ENCODE assay signal across 19 cellular contexts in the genomic region with DNA sequence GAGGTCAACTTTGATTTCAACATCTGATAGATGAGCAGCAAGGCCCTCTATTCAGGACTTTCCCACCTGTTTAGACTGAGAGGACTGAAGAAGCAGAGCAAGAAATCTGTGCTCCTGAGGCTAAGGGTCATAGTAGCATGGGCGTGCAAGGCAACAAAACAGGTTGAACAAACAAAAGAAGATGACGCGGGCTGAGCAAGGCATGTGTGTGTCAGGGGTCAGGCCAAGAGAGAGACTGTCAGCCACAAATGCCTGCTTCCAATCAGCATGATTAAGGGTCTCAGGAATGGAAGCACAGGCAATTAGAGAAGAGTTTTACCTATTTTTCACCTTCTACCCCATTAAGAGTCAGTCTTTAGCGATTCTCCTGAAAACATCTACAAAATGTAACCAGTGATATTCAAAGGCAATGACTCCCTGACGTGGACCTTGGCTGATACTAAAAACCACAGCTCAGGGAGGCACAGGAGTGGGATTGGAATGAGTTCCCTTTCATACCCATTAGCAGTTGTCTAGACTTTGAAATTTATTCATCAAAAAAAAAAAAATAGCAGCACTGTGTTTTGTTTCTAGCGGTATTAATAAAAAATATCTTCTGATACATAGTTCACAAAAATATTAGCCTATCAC.
DNase-seq lines count a peak whose midpoint lies in the region; ATAC-seq and TF ChIP-seq lines count a peak whose summit lies in the region.
"Had no signal": no experiment of that assay in that cellular context is flagged by ENCODE, and none has a peak within 500 bp of the region (broad histone marks: within the 10 kb centered on the region; RNA-seq: fewer than 3 reads in every experiment).

No MANE protein-coding gene starts in this region.

- TF ChIP-seq CTCF in mammary epithelial cell (conservative IDR thresholded peaks at IDR 0.05 in 1 of 2, IDR thresholded peaks at IDR 0.05 in 1 of 2; ENCODE audit: extremely low read depth in 1 of 2, insufficient read depth in 1 of 2, low read depth in 1 of 2, low read length in 2 of 2) = no peak
- no peak for TF ChIP-seq CTCF in MCF 10A (IDR thresholded peaks at IDR 0.05; ENCODE audit: unreplicated experiment)
- TF ChIP-seq CTCF in colonic mucosa (IDR thresholded peaks at IDR 0.05) = no peak
- no peak for TF ChIP-seq CTCF in natural killer cell (IDR thresholded peaks at IDR 0.05)

- DNase-seq in mammary epithelial cell (peak; percentile 4), MCF 10A (ENCODE audit: unreplicated experiment) (no peak), colonic mucosa (peak; percentile 62), mucosa of gallbladder (ENCODE audit: low spot score) (peak; percentile 14), cardiac septum (ENCODE audit: low spot score) (no peak), NCI-H510A (lab: John Stamatoyannopoulos, UW) (no peak), natural killer cell (no peak)
- no peak for DNase-seq in activated naive CD4-positive, alpha-beta T cell treated with anti-CD3 and anti-CD28 coated beads, Interleukin-2, amount 50 U/mL, for 16 hours
- DNase-seq: 8988T; activated CD4-positive, CD25-positive, alpha-beta regulatory T cell; amygdala; NCI-H1105 treated with DMSO at 0.1 percent for 48 hours; stimulated activated CD4-positive, alpha-beta T cell treated with anti-CD3 and anti-CD28 coated beads, Interleukin-2, amount 100 ng/mL, for 48 hours had no signal

- H3K4me1 Mint-ChIP-seq in MCF 10A (ENCODE audit: insufficient read depth, unreplicated experiment) (no peaks in the 10 kb centered on the region), natural killer cell (no peaks in the 10 kb centered on the region)

- dilution Hi-C loops in mammary epithelial cell (cut with HindIII; ENCODE audit: low sequenced_read_pairs) = no loop called here

- H3K79me2 ChIP-seq in mammary epithelial cell (ENCODE audit: insufficient read depth, low read length) = no peaks in the 10 kb centered on the region

- H3K27ac ChIP-seq in mammary epithelial cell (ENCODE audit: insufficient read depth, low read depth, low read length) (no peak overlapping the region), colonic mucosa (no peak overlapping the region)
- H3K27ac ChIP-seq: BLaER1 treated with 17β-estradiol and CSF1 and Interleukin-3, amounts not matched to agents 10 nM and 100 nM; right atrium auricular region; thoracic aorta had no signal

- H3K27ac Mint-ChIP-seq in MCF 10A (ENCODE audit: low read depth, unreplicated experiment) (no peak overlapping the region), natural killer cell (no peak overlapping the region)
- H3K27ac Mint-ChIP-seq: T-helper 1 cell treated with Interleukin-12 subunit alpha and Interleukin-12 subunit beta and Interleukin-4 antibody, amounts not matched to agents 30 μg/mL and 1 μg/mL, for 36 hours had no signal

- H3K4me3 ChIP-seq in mammary epithelial cell (replicated peaks in 1 of 3; ENCODE audit: insufficient read depth in 1 of 3, low read depth in 2 of 3, low read length in 3 of 3) (no peak overlapping the region), colonic mucosa (no peak overlapping the region)
- H3K4me3 ChIP-seq: BLaER1 treated with 17β-estradiol and CSF1 and Interleukin-3, amounts not matched to agents 10 nM and 100 nM; K562; lung; right atrium auricular region; thoracic aorta had no signal

- H3K4me3 Mint-ChIP-seq in MCF 10A (ENCODE audit: unreplicated experiment) (no peak overlapping the region), natural killer cell (no peak overlapping the region)
- H3K4me3 Mint-ChIP-seq: T-helper 1 cell treated with Interleukin-12 subunit alpha and Interleukin-12 subunit beta and Interleukin-4 antibody, amounts not matched to agents 30 μg/mL and 1 μg/mL, for 36 hours had no signal

- H3K4me2 ChIP-seq in mammary epithelial cell (ENCODE audit: insufficient read depth, low read depth, low read length) = no peak overlapping the region
- H3K4me2 ChIP-seq: BLaER1 treated with 17β-estradiol and CSF1 and Interleukin-3, amounts not matched to agents 10 nM and 100 nM had no signal

- no peak for ATAC-seq in natural killer cell
- ATAC-seq: K562 had no signal

- no peaks in the 10 kb centered on the region for H3K36me3 Mint-ChIP-seq in MCF 10A (ENCODE audit: insufficient read depth, unreplicated experiment)
- H3K36me3 Mint-ChIP-seq in natural killer cell = no peaks in the 10 kb centered on the region

- H3K27me3 ChIP-seq in mammary epithelial cell (ENCODE audit: insufficient read depth, low read length) (no peaks in the 10 kb centered on the region), colonic mucosa (no peaks in the 10 kb centered on the region)
- H3K27me3 ChIP-seq: BLaER1 treated with 17β-estradiol and CSF1 and Interleukin-3, amounts not matched to agents 10 nM and 100 nM; right atrium auricular region had no signal

- CTCF ChIA-PET in mammary epithelial cell (lab: Charles Lee; ENCODE audit: low non-redundant PET) (no interaction called here), MCF 10A (lab: Yijun Ruan, JAX) (interaction anchor here (0.6 to 4.3 kb wide), 10 partner anchors 113 to 445 kb away, joined by 3 to 82 read pairs (median 6); no protein-coding TSS in a partner anchor)

- H3K9ac ChIP-seq in mammary epithelial cell (ENCODE audit: insufficient read depth, low read length) (no peak overlapping the region), colonic mucosa (ENCODE audit: low read depth in 2 of 2, low read length in 2 of 2) (peak overlapping the region in 1 of 2 donors; percentile 12)
- H3K9ac ChIP-seq: BLaER1 treated with 17β-estradiol and CSF1 and Interleukin-3, amounts not matched to agents 10 nM and 100 nM had no signal

- no peaks in the 10 kb centered on the region for H3K36me3 ChIP-seq in mammary epithelial cell (ENCODE audit: insufficient read depth, low read length)
- H3K36me3 ChIP-seq in colonic mucosa = no peaks in the 10 kb centered on the region
- H3K36me3 ChIP-seq: BLaER1 treated with 17β-estradiol and CSF1 and Interleukin-3, amounts not matched to agents 10 nM and 100 nM; right atrium auricular region; thoracic aorta had no signal

- POLR2A ChIA-PET in MCF 10A (lab: Yijun Ruan, JAX) = interaction anchor here (0.7 kb wide), 1 partner anchor 348 kb away, joined by 3 read pairs; no protein-coding TSS in a partner anchor

- intact Hi-C loops in mammary epithelial cell (cut with micrococcal nuclease) (loop anchor here (1.0 kb wide), 1 partner anchor 15 kb away; no protein-coding TSS in a partner anchor), MCF 10A (cut with micrococcal nuclease) (no loop called here), colonic mucosa (cut with DNase I) (loop anchor here (10.0 kb wide), 1 partner anchor 228 kb away; no protein-coding TSS in a partner anchor), cardiac septum (cut with DNase I) (loop anchor here (10.0 kb wide), 1 partner anchor 278 kb away; no protein-coding TSS in a partner anchor), natural killer cell (cut with micrococcal nuclease) (loop anchor here (5.0 kb wide), 1 partner anchor 1106 kb away; no protein-coding TSS in a partner anchor)

- H3K4me1 ChIP-seq in mammary epithelial cell (ENCODE audit: insufficient read depth, low read length) (no peaks in the 10 kb centered on the region), colonic mucosa (no peaks in the 10 kb centered on the region)
- H3K4me1 ChIP-seq: BLaER1 treated with 17β-estradiol and CSF1 and Interleukin-3, amounts not matched to agents 10 nM and 100 nM; right atrium auricular region had no signal

- no peaks in the 10 kb centered on the region for H4K20me1 ChIP-seq in mammary epithelial cell (ENCODE audit: insufficient read depth, low read length)
- H4K20me1 ChIP-seq: BLaER1 treated with 17β-estradiol and CSF1 and Interleukin-3, amounts not matched to agents 10 nM and 100 nM had no signal

- H3K27me3 Mint-ChIP-seq in MCF 10A (ENCODE audit: insufficient read depth, unreplicated experiment) (no peaks in the 10 kb centered on the region), natural killer cell (ENCODE audit: low read depth in 2 of 2) (peaks cover 5 to 7% of the 10 kb centered on the region in 2 donors)

- H3K9me3 ChIP-seq in mammary epithelial cell (replicated peaks; ENCODE audit: insufficient read depth, low read length) (no peaks in the 10 kb centered on the region), colonic mucosa (no peaks in the 10 kb centered on the region)
- H3K9me3 ChIP-seq: thoracic aorta had no signal

- H3K9me3 Mint-ChIP-seq in MCF 10A (ENCODE audit: unreplicated experiment) (no peaks in the 10 kb centered on the region), natural killer cell (no peaks in the 10 kb centered on the region)
- H3K9me3 Mint-ChIP-seq: T-helper 1 cell treated with Interleukin-12 subunit alpha and Interleukin-12 subunit beta and Interleukin-4 antibody, amounts not matched to agents 30 μg/mL and 1 μg/mL, for 36 hours had no signal

- in situ Hi-C loops in mammary epithelial cell (cut with MboI; ENCODE audit: low sequenced_read_pairs in 2 of 2) = loop anchor here in 1 of 2 donors (25.0 kb wide), 1 partner anchor 111 kb away; no protein-coding TSS in a partner anchor

- no peak overlapping the region for H2AFZ ChIP-seq in mammary epithelial cell (ENCODE audit: low read depth, low read length)

- 65% methylated on average over 6 of the region's 6 CpGs for WGBS in mammary epithelial cell (ENCODE audit: low coverage, missing lambda C conversion rate)

- BruUV-seq in mammary epithelial cell (replicated peaks; lab: Mats Ljungman, UMichigan) (no TSS peak), MCF 10A (replicated peaks; lab: Mats Ljungman, UMichigan) (no TSS peak)

Comparison
In these comparisons a context has a peak if more than half of its experiments do, and no peak if none do; other contexts are left out.
1. DNase-seq: peak in mammary epithelial cell (single experiment), colonic mucosa (single experiment) and mucosa of gallbladder (single experiment); none in MCF 10A (single experiment), cardiac septum (single experiment), activated naive CD4-positive, alpha-beta T cell treated with anti-CD3 and anti-CD28 coated beads, Interleukin-2, amount 50 U/mL, for 16 hours (single experiment), NCI-H510A (single experiment) and natural killer cell (single experiment).